Comparison of ENCODE assay signal across 1 cellular context in the genomic region with DNA sequence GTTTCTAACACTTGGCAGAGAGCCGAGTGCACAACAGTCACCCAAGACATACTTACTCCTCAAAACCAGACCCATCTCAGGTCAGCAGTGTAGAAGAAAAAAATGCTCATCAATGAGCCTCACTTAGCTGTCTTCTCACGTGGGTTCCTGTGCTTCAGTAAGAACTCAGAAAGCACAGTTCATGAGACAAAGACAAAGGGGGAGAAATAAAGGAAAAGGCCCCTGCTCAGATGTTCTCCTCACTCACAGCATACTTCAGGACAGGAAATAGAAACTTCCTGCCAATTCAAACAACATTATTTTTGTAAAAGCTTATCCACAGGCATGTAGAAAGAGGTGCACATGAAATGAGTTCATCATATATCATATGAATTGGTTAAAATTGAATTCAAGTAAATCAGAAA.
TF ChIP-seq lines count a peak whose summit lies in the region.

No MANE protein-coding gene starts in this region.

TF ChIP-seq in HepG2, 621 proteins besides CTCF, POLR2A, EP300 and RAD21 (continued from another document):
- TF ChIP-seq, protein P1, sequence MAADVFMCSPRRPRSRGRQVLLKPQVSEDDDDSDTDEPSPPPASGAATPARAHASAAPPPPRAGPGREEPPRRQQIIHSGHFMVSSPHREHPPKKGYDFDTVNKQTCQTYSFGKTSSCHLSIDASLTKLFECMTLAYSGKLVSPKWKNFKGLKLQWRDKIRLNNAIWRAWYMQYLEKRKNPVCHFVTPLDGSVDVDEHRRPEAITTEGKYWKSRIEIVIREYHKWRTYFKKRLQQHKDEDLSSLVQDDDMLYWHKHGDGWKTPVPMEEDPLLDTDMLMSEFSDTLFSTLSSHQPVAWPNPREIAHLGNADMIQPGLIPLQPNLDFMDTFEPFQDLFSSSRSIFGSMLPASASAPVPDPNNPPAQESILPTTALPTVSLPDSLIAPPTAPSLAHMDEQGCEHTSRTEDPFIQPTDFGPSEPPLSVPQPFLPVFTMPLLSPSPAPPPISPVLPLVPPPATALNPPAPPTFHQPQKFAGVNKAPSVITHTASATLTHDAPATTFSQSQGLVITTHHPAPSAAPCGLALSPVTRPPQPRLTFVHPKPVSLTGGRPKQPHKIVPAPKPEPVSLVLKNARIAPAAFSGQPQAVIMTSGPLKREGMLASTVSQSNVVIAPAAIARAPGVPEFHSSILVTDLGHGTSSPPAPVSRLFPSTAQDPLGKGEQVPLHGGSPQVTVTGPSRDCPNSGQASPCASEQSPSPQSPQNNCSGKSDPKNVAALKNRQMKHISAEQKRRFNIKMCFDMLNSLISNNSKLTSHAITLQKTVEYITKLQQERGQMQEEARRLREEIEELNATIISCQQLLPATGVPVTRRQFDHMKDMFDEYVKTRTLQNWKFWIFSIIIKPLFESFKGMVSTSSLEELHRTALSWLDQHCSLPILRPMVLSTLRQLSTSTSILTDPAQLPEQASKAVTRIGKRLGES (CRISPR knock-in tag; IDR thresholded peaks at IDR 0.05; ENCODE audit: borderline replicate concordance): no peak
